ENCODE assay signal across 21 cellular contexts in the genomic region with DNA sequence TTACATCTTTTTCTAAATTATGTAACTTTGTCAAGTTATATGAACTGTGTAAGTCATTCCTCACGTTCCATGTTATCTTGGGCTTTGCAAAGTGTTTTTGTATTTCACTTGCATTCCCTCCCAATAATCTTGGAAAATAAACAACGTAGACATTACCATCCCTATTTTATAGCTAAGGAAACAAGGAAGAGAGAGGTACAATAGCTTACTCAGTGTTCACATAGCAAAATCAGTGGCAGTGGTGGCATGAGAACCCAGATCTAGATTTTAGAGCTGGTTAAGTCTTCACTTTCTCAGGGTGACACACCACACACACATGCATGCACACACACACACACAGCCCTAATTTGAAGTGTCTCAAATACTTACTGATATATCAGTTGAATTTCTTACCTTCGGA. TPM values are rescaled to one million over a fixed set of nuclear protein-coding genes. Genes with fewer than 3 reads are reported as not detected.
DNase-seq lines count a peak whose midpoint lies in the region; ATAC-seq, FAIRE-seq and TF ChIP-seq lines count a peak whose summit lies in the region.
"Had no signal": no experiment of that assay in that cellular context is flagged by ENCODE, and none has a peak within 500 bp of the region (broad histone marks: within the 10 kb centered on the region; RNA-seq: fewer than 3 reads in every experiment).

No MANE protein-coding gene starts in this region.

- DNase-seq in RWPE2 (ENCODE audit: low spot score) (no peak), fibroblast of mammary gland (ENCODE audit: low read depth) (peak; percentile 4), left colon (no peak), GM03348 (ENCODE audit: low spot score) (no peak), SW 1271 (lab: John Stamatoyannopoulos, UW) (no peak)
- DNase-seq in NK-92 treated with Interleukin-12 subunit alpha and Interleukin-12 subunit beta, amount 100 ng/mL, for 24 hours (lab: John Stamatoyannopoulos, UW), result no peak
- DNase-seq: AML-193; Caco-2; Calu3; CD4-positive, alpha-beta T cell; CD8-positive, alpha-beta T cell; DMS79 treated with DMSO at 0.1 percent for 48 hours; GDM1 had no signal

- no peaks in the 10 kb centered on the region for H3K27me3 ChIP-seq in RWPE2 (ENCODE audit: insufficient read depth, poor library complexity, severe bottlenecking)
- H3K27me3 ChIP-seq: BLaER1 treated with 17β-estradiol and CSF1 and Interleukin-3, amounts not matched to agents 10 nM and 100 nM had no signal

- no peak overlapping the region for H3K4me3 ChIP-seq in RWPE2 (ENCODE audit: severe bottlenecking)
- no peak overlapping the region for H3K4me3 ChIP-seq in fibroblast of mammary gland (ENCODE audit: control insufficient read depth, low read depth, low read length)
- H3K4me3 ChIP-seq: A549; BLaER1 treated with 17β-estradiol and CSF1 and Interleukin-3, amounts not matched to agents 10 nM and 100 nM had no signal

- peak overlapping the region; percentile 1 for H3K27ac ChIP-seq in RWPE2 (ENCODE audit: poor library complexity, severe bottlenecking)
- H3K27ac ChIP-seq: 22Rv1; A549; BLaER1 treated with 17β-estradiol and CSF1 and Interleukin-3, amounts not matched to agents 10 nM and 100 nM; C4-2B had no signal

- peaks cover 5% of the 10 kb centered on the region for H3K4me1 ChIP-seq in RWPE2 (ENCODE audit: insufficient read depth, poor library complexity, severe bottlenecking)
- H3K4me1 ChIP-seq: BLaER1 treated with 17β-estradiol and CSF1 and Interleukin-3, amounts not matched to agents 10 nM and 100 nM; Caco-2 had no signal

- H3K36me3 ChIP-seq in RWPE2 (ENCODE audit: low read depth), result peaks cover 33% of the 10 kb centered on the region

- intact Hi-C loops in left colon (cut with DNase I, micrococcal nuclease), result no loop called here

- no peak for TF ChIP-seq CTCF in RWPE2 (IDR thresholded peaks at IDR 0.05; ENCODE audit: poor library complexity, severe bottlenecking)
- TF ChIP-seq CTCF in fibroblast of mammary gland (conservative IDR thresholded peaks at IDR 0.05; ENCODE audit: control insufficient read depth, insufficient read depth, low read depth, low read length), result no peak

- FAIRE-seq in G401.6 (lab: Jason Lieb, UNC), result peak; percentile 19
- FAIRE-seq: A549, D721Med, GM12891 had no signal

- no peak for ATAC-seq in RWPE2 (ENCODE audit: low read depth)
- peak; percentile 84 for ATAC-seq in left colon
- ATAC-seq in HG03442 (IDR thresholded peaks at IDR 0.05; ENCODE audit: unreplicated experiment), result no peak
- ATAC-seq: A549; CD8-positive, alpha-beta T cell had no signal

- H3K9me3 ChIP-seq in RWPE2 (ENCODE audit: severe bottlenecking), result no peaks in the 10 kb centered on the region
- H3K9me3 ChIP-seq: A549; BLaER1 treated with 17β-estradiol and CSF1 and Interleukin-3, amounts not matched to agents 10 nM and 100 nM; Caco-2 had no signal

RNA-seq across cellular contexts. Expression of a gene that starts 34.1 kb away (rescaled TPM):
- 10 to 100 TPM; 65.7 to 66.0 TPM for total RNA-seq in left colon

RNA-seq across cellular contexts. Expression of a gene that starts 34.3 kb away (rescaled TPM):
- total RNA-seq in left colon, result 10 to 100 TPM; 21.8 to 22.1 TPM
